8 cellular contexts compared by ENCODE assay signal in genomic region chr12:113358381-113359132, GRCh38. TPM values are rescaled to one million over a fixed set of nuclear protein-coding genes. Genes with fewer than 3 reads are reported as not detected.
DNase-seq lines count a peak whose midpoint lies in the region; ATAC-seq lines count a peak whose summit lies in the region.

Gene PLBD2 (plus strand): TSS chr12:113358587. CDS start chr12:113358601, 14 bp downstream.

- ATAC-seq in GM19035 (IDR thresholded peaks at IDR 0.05; ENCODE audit: unreplicated experiment) = peak; percentile 95
- peak; percentile 87 for ATAC-seq in HG03342 (IDR thresholded peaks at IDR 0.05; ENCODE audit: unreplicated experiment)

- DNase-seq in AG20443 (ENCODE audit: low spot score) = peak; percentile 100
- DNase-seq in NCI-H460 (ENCODE audit: extremely low read depth, low read depth) = peak; percentile 82
- DNase-seq in activated CD4-positive, alpha-beta T cell treated with anti-CD3 and anti-CD28 coated beads for 24 hours (ENCODE audit: low read depth in 2 of 2) = peak; percentile 91 to 93
- DNase-seq in cerebellum (ENCODE audit: low spot score) = peak; percentile 99
- peak; percentile 75 for DNase-seq in kidney glomerular epithelial cell (lab: John Stamatoyannopoulos, UW)
- DNase-seq in stimulated activated CD4-positive, alpha-beta T cell treated with anti-CD3 and anti-CD28 coated beads, Interleukin-15, amount 100 ng/mL, for 48 hours (ENCODE audit: low read depth in 2 of 2) = peak; percentile 89 to 94

RNA-seq across cellular contexts. Expression of gene PLBD2, which starts in this region (rescaled TPM):
- total RNA-seq in NCI-H460 (2014; rRNA removed; shearing (Covaris generic)) = 13.0 and 16.8 TPM in 2 replicates
- polyA plus RNA-seq in NCI-H460 (2014; cell fraction: nucleus; rRNA removed) = 8.2 and 26.1 TPM in 2 replicates
- 11.8 TPM for total RNA-seq in cerebellum

Comparison
In these comparisons a context has a peak if more than half of its experiments do, and no peak if none do; other contexts are left out.
1. Peak in every context shown above with its lines: DNase-seq and ATAC-seq.